In the genomic region with DNA sequence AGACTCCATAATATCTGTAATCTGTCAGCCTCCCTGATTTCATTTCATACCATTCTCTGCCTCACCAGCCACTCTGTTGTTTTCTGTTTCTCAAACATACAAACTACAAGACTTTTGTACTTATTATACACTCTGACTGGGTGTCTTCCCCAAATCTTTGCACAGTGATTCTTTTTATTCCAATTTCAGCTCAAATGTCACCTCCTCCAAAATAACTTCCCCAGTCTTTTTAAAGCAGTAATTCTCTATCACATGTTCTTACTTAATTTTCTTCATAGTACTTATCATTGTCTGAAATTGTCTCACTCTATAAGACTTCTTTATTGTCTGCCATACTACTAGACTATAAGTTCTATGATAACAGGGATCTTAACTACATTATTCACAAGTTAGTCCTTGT, we compare ENCODE assay signal across 1 cellular context.
TF ChIP-seq lines count a peak whose summit lies in the region.

No MANE protein-coding gene starts in this region.

TF ChIP-seq in K562, 482 proteins besides CTCF, POLR2A, EP300 and RAD21:
- TF ChIP-seq ZNF395 (CRISPR knock-in tag; IDR thresholded peaks at IDR 0.05) = no peak
- TF ChIP-seq ZC3H8 (IDR thresholded peaks at IDR 0.05) = no peak
- no peak for TF ChIP-seq SMARCE1 (IDR thresholded peaks at IDR 0.05)
